ENCODE assay signal across 1 cellular context in genomic region chr2:199459286-199460100, GRCh38.
TF ChIP-seq lines count a peak whose summit lies in the region.

No MANE protein-coding gene starts in this region.

TF ChIP-seq in HEK293, 187 proteins besides CTCF, POLR2A, EP300 and RAD21 (continued from another document and continues in another):
- TF ChIP-seq ZSCAN5A (tag by site-specific recombination; IDR thresholded peaks at IDR 0.05) (no peak), TSHZ1 (tag by site-specific recombination; IDR thresholded peaks at IDR 0.05; ENCODE audit: borderline replicate concordance) (no peak), ZNF121 (tag by site-specific recombination; IDR thresholded peaks at IDR 0.05) (0 out of 2 replicates have a peak, but pooled peaks have one; percentile 8), ZNF791 (tag by site-specific recombination; IDR thresholded peaks at IDR 0.05) (no peak), GLIS2 (tag by site-specific recombination; IDR thresholded peaks at IDR 0.05) (peak; percentile 92), ZNF169 (tag by site-specific recombination; IDR thresholded peaks at IDR 0.05) (no peak), ZBTB26 (tag by site-specific recombination; optimal IDR thresholded peaks at IDR 0.05) (peak; percentile 81), SP7 (tag by site-specific recombination; IDR thresholded peaks at IDR 0.05) (peak; percentile 57), ZBTB20 (tag by site-specific recombination; IDR thresholded peaks at IDR 0.05) (peak; percentile 93), TRIM28 (IDR thresholded peaks at IDR 0.05; ENCODE audit: borderline replicate concordance, low read length) (0 out of 2 replicates have a peak, but pooled peaks have one; percentile 25), ZNF692 (tag by site-specific recombination; IDR thresholded peaks at IDR 0.05) (peak; percentile 100), ZNF394 (tag by site-specific recombination; IDR thresholded peaks at IDR 0.05; ENCODE audit: borderline replicate concordance) (peak; percentile 45; the same call in 1 of the 2 replicates), ZNF404 (tag by site-specific recombination; IDR thresholded peaks at IDR 0.05) (no peak), ZBTB10 (tag by site-specific recombination; IDR thresholded peaks at IDR 0.05) (peak; percentile 95), ZNF645 (tag by site-specific recombination; IDR thresholded peaks at IDR 0.05) (no peak), ZBTB8A (tag by site-specific recombination; IDR thresholded peaks at IDR 0.05) (peak; percentile 68), PRDM4 (tag by site-specific recombination; IDR thresholded peaks at IDR 0.05) (no peak), PATZ1 (tag by site-specific recombination; IDR thresholded peaks at IDR 0.05) (peak; percentile 81), ZNF76 (tag by site-specific recombination; IDR thresholded peaks at IDR 0.05; ENCODE audit: borderline replicate concordance, low read depth) (peak; percentile 55; the same call in 1 of the 2 replicates), HIC1 (tag by site-specific recombination; IDR thresholded peaks at IDR 0.05) (no peak), ZNF2 (tag by site-specific recombination; IDR thresholded peaks at IDR 0.05) (peak; percentile 68), KLF8 (tag by site-specific recombination; IDR thresholded peaks at IDR 0.05) (peak; percentile 55; the same call in 1 of the 2 replicates), ZXDB (tag by site-specific recombination; IDR thresholded peaks at IDR 0.05) (peak; percentile 88), ZNF701 (tag by site-specific recombination; IDR thresholded peaks at IDR 0.05) (no peak), GLIS1 (tag by site-specific recombination; IDR thresholded peaks at IDR 0.05) (peak; percentile 40), PRDM1 (tag by site-specific recombination; IDR thresholded peaks at IDR 0.05) (no peak), ZSCAN30 (tag by site-specific recombination; IDR thresholded peaks at IDR 0.05) (peak; percentile 87), ZNF658 (tag by site-specific recombination; IDR thresholded peaks at IDR 0.05) (no peak), GFI1B (tag by site-specific recombination; IDR thresholded peaks at IDR 0.05) (0 out of 2 replicates have a peak, but pooled peaks have one; percentile 10), ZBTB17 (tag by site-specific recombination; IDR thresholded peaks at IDR 0.05) (peak; percentile 94), IKZF3 (tag by site-specific recombination; IDR thresholded peaks at IDR 0.05) (peak; percentile 66), BCL6B (tag by site-specific recombination; IDR thresholded peaks at IDR 0.05) (no peak), ZNF629 (tag by site-specific recombination; IDR thresholded peaks at IDR 0.05) (no peak; the same call in 1 of the 2 replicates), ZFP37 (tag by site-specific recombination; IDR thresholded peaks at IDR 0.05) (peak; percentile 69; the same call in 1 of the 2 replicates), ZNF426 (tag by site-specific recombination; IDR thresholded peaks at IDR 0.05) (no peak), WT1 (tag by site-specific recombination; IDR thresholded peaks at IDR 0.05) (peak; percentile 40; the same call in 1 of the 2 replicates), ZNF266 (tag by site-specific recombination; IDR thresholded peaks at IDR 0.05; ENCODE audit: low read depth) (no peak)
